Comparison of ENCODE assay signal across 24 cellular contexts in the genomic region with DNA sequence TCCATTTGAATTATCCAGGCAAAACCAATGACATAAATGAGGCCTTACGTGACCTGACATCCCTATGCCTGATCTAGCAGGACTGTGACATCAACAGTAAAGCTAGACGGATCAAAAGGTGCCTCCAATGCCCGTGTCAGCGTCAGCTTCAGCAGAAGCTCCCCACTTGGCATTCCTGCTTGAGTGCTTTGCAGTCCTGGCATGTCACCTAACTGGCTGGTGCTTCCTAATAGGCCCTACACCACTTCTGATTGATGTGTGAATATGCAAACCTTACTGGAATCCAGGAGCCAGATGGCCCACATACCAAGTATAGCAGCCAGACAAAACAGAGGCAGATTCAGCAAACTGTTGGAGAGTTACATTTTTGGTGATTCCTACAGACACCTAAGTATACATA.
DNase-seq lines count a peak whose midpoint lies in the region; FAIRE-seq and TF ChIP-seq lines count a peak whose summit lies in the region.
"Had no signal": no experiment of that assay in that cellular context is flagged by ENCODE, and none has a peak within 500 bp of the region (broad histone marks: within the 10 kb centered on the region; RNA-seq: fewer than 3 reads in every experiment).

No MANE protein-coding gene starts in this region.

- H3K4me3 ChIP-seq in H1 (ENCODE audit: extremely low read depth in 1 of 4, insufficient read depth in 2 of 4, low read depth in 3 of 4, low read length in 4 of 4) (no peak overlapping the region), iPS DF 6.9 (ENCODE audit: low read length) (no peak overlapping the region), HAP-1 (no peak overlapping the region)
- H3K4me3 ChIP-seq: lower lobe of right lung, SJCRH30 had no signal

- TF ChIP-seq RAD21 in H1 (IDR thresholded peaks at IDR 0.05 in 1 of 2, conservative IDR thresholded peaks at IDR 0.05 in 1 of 2; ENCODE audit: low read depth in 2 of 2, low read length in 2 of 2) = no peak

- intact Hi-C loops in activated naive CD4-positive, alpha-beta T cell treated with anti-CD3 and anti-CD28 coated beads for 36 hours (cut with micrococcal nuclease) = no loop called here

- H3K4ac ChIP-seq in H1 (replicated peaks; ENCODE audit: insufficient read length, low read depth, low read length) = no peak overlapping the region

- H3K27ac ChIP-seq in H1 (ENCODE audit: low read depth, low read length) = no peak overlapping the region
- no peak overlapping the region for H3K27ac ChIP-seq in iPS DF 6.9 (ENCODE audit: low read length)
- H3K27ac ChIP-seq: lower lobe of right lung, SJCRH30 had no signal

- H3K79me2 ChIP-seq in H1 (ENCODE audit: control insufficient read depth in 1 of 2, insufficient read depth in 2 of 2, low read length in 2 of 2) = no peaks in the 10 kb centered on the region

- no peak overlapping the region for H3K9ac ChIP-seq in H1 (replicated peaks in 1 of 4; ENCODE audit: extremely low read depth in 1 of 4, low read depth in 3 of 4, low read length in 3 of 4)

- H3K4me1 ChIP-seq in H1 (replicated peaks in 1 of 4; ENCODE audit: control insufficient read depth in 3 of 4, insufficient read depth in 4 of 4, low read length in 3 of 4) = peaks cover 0 to 4% (median 2%) of the 10 kb centered on the region in 4 experiments; a peak in 2 of 7 replicates
- H3K4me1 ChIP-seq in iPS DF 6.9 (ENCODE audit: control insufficient read depth, insufficient read depth, low read length) = no peaks in the 10 kb centered on the region; the same call in 1 of the 2 replicates
- H3K4me1 ChIP-seq in HAP-1 = no peaks in the 10 kb centered on the region
- H3K4me1 ChIP-seq: lower lobe of right lung, SJCRH30 had no signal

- no peaks in the 10 kb centered on the region; the same call in 1 of the 2 replicates for H3K23me2 ChIP-seq in H1 (ENCODE audit: low read depth, low read length)

- H4K5ac ChIP-seq in H1 (ENCODE audit: insufficient read length, low read depth, low read length) = no peak overlapping the region

- 32% methylated on average over 4 of the region's 4 CpGs; no CpG with 5 or more reads in 1 of the 2 experiments for WGBS in H1 (ENCODE audit: extremely low coverage in 1 of 2, insufficient coverage in 1 of 2, insufficient read length in 1 of 2, insufficient replicate concordance in 2 of 2, low coverage in 1 of 2, low lambda C conversion rate in 2 of 2, missing lambda C conversion rate in 1 of 2), 2 experiments
- no CpG with 5 or more reads among the region's 4 CpGs for WGBS in iPS DF 6.9 (ENCODE audit: insufficient coverage, insufficient read length)

- H2AFZ ChIP-seq in H1 (ENCODE audit: low read length) = no peak overlapping the region; the same call in 1 of the 2 replicates

- POLR2A ChIA-PET in H1 (lab: Charles Lee; ENCODE audit: partially characterized antibody) = no interaction called here

- H3K36me3 Mint-ChIP-seq in activated naive CD4-positive, alpha-beta T cell treated with anti-CD3 and anti-CD28 coated beads for 36 hours (ENCODE audit: low read depth) = no peaks in the 10 kb centered on the region
- no peaks in the 10 kb centered on the region for H3K36me3 Mint-ChIP-seq in T-helper 2 cell treated with Interferon-gamma antibody and Interleukin-4, amounts not matched to agents 5 μg/mL and 100 μg/mL, for 36 hours (ENCODE audit: low read depth)
- H3K36me3 Mint-ChIP-seq: CD8-positive, alpha-beta memory T cell had no signal

- no peak overlapping the region for H4K8ac ChIP-seq in H1 (ENCODE audit: extremely low read depth, insufficient read depth, low read length)

- no peak overlapping the region for H2BK5ac ChIP-seq in H1 (ENCODE audit: low read depth, low read length)

- H2BK15ac ChIP-seq in H1 (ENCODE audit: low read length) = no peak overlapping the region

- TF ChIP-seq EP300 in H1 (IDR thresholded peaks at IDR 0.05; ENCODE audit: borderline replicate concordance in 1 of 2, low read depth in 2 of 2, low read length in 2 of 2) = no peak

- H3K9me3 Mint-ChIP-seq in activated naive CD4-positive, alpha-beta T cell treated with anti-CD3 and anti-CD28 coated beads for 36 hours = no peaks in the 10 kb centered on the region
- no peaks in the 10 kb centered on the region for H3K9me3 Mint-ChIP-seq in T-helper 2 cell treated with Interferon-gamma antibody and Interleukin-4, amounts not matched to agents 5 μg/mL and 100 μg/mL, for 36 hours
- H3K9me3 Mint-ChIP-seq: activated CD8-positive, alpha-beta T cell treated with anti-CD3 and anti-CD28 coated beads for 36 hours had no signal

- no peak overlapping the region for H2BK20ac ChIP-seq in H1 (ENCODE audit: low read length)

- no peaks in the 10 kb centered on the region for H4K20me1 ChIP-seq in H1 (replicated peaks in 1 of 2; ENCODE audit: control insufficient read depth in 1 of 2, insufficient read depth in 2 of 2, low read length in 2 of 2)

- H3K9me3 ChIP-seq in H1 (ENCODE audit: insufficient read depth in 2 of 2, low read depth in 1 of 2, low read length in 1 of 2) (no peaks in the 10 kb centered on the region), iPS DF 6.9 (ENCODE audit: control insufficient read depth, insufficient read depth, low read length) (no peaks in the 10 kb centered on the region), HAP-1 (no peaks in the 10 kb centered on the region)
- H3K9me3 ChIP-seq: lower lobe of right lung, SJCRH30 had no signal

- TF ChIP-seq POLR2A in H1 (IDR thresholded peaks at IDR 0.05; ENCODE audit: control extremely low read depth in 1 of 2, low read depth in 2 of 2, low read length in 2 of 2) = no peak

- H3K4me3 Mint-ChIP-seq in activated naive CD4-positive, alpha-beta T cell treated with anti-CD3 and anti-CD28 coated beads for 36 hours = no peak overlapping the region
- H3K4me3 Mint-ChIP-seq in T-helper 2 cell treated with Interferon-gamma antibody and Interleukin-4, amounts not matched to agents 5 μg/mL and 100 μg/mL, for 36 hours = no peak overlapping the region
- H3K4me3 Mint-ChIP-seq: activated CD8-positive, alpha-beta T cell treated with anti-CD3 and anti-CD28 coated beads for 36 hours; B cell; CD8-positive, alpha-beta memory T cell had no signal

- H2BK120ac ChIP-seq in H1 (replicated peaks; ENCODE audit: low read depth, low read length) = no peak overlapping the region

- CTCF ChIA-PET in H1 (lab: Charles Lee; ENCODE audit: partially characterized antibody) = no interaction called here
- CTCF ChIA-PET in activated naive CD4-positive, alpha-beta T cell treated with anti-CD3 and anti-CD28 coated beads for 36 hours (lab: Charles Lee) = no interaction called here

- no peak overlapping the region for H3K23ac ChIP-seq in H1 (ENCODE audit: insufficient read length)

- no peak overlapping the region for H3K56ac ChIP-seq in H1 (replicated peaks; ENCODE audit: insufficient read length, low read depth, low read length)

- H2BK12ac ChIP-seq in H1 (ENCODE audit: low read depth, low read length) = no peak overlapping the region

- H3K79me1 ChIP-seq in H1 (ENCODE audit: low read depth, low read length) = no peaks in the 10 kb centered on the region

- no peak overlapping the region for H3K18ac ChIP-seq in H1 (ENCODE audit: extremely low read depth, low read length)

- peak overlapping the region in 1 of 2 experiments; percentile 13; a peak in 1 of 4 replicates for H3K4me2 ChIP-seq in H1 (ENCODE audit: insufficient read depth in 1 of 2, low read depth in 2 of 2, low read length in 2 of 2)

- DNase-seq in NCI-H82 (lab: John Stamatoyannopoulos, UW) = peak; percentile 25
- DNase-seq in NCI-H82 treated with DMSO at 0.1 percent for 48 hours (lab: John Stamatoyannopoulos, UW; ENCODE audit: unreplicated experiment) = no peak
- DNase-seq in H1 (ENCODE audit: low read depth in 1 of 2, low spot score in 2 of 2) = peak; percentile 17 to 44
- peak; percentile 37 for DNase-seq in iPS DF 6.9 (ENCODE audit: low read depth, low spot score)
- peak; percentile 26 for DNase-seq in retina
- DNase-seq in activated naive CD4-positive, alpha-beta T cell treated with anti-CD3 and anti-CD28 coated beads for 36 hours = no peak
- no peak for DNase-seq in HAP-1 (ENCODE audit: low spot score in 2 of 2)
- no peak for DNase-seq in T-helper 2 cell treated with Interferon-gamma antibody and Interleukin-4, amounts not matched to agents 5 μg/mL and 100 μg/mL, for 36 hours (ENCODE audit: low spot score)
- DNase-seq: activated CD4-positive, alpha-beta T cell treated with anti-CD3 and anti-CD28 coated beads for 1 hour; activated CD8-positive, alpha-beta T cell treated with anti-CD3 and anti-CD28 coated beads for 36 hours; activated effector memory CD4-positive, alpha-beta T cell treated with anti-CD3 and anti-CD28 coated beads, Interleukin-2, amount 50 U/mL, for 16 hours; CD8-positive, alpha-beta memory T cell; GF-D8; Karpas-422; lower lobe of right lung; NCI-H1694 treated with DMSO at 0.1 percent for 48 hours; NCI-H774; PC-3 had no signal

- no peaks in the 10 kb centered on the region for H3K4me1 Mint-ChIP-seq in activated naive CD4-positive, alpha-beta T cell treated with anti-CD3 and anti-CD28 coated beads for 36 hours (ENCODE audit: low read depth)
- H3K4me1 Mint-ChIP-seq in T-helper 2 cell treated with Interferon-gamma antibody and Interleukin-4, amounts not matched to agents 5 μg/mL and 100 μg/mL, for 36 hours (ENCODE audit: low read depth) = no peaks in the 10 kb centered on the region
- H3K4me1 Mint-ChIP-seq: B cell; CD8-positive, alpha-beta memory T cell had no signal

- no peaks in the 10 kb centered on the region for H3K27me3 Mint-ChIP-seq in activated naive CD4-positive, alpha-beta T cell treated with anti-CD3 and anti-CD28 coated beads for 36 hours (ENCODE audit: low read depth)
- H3K27me3 Mint-ChIP-seq in T-helper 2 cell treated with Interferon-gamma antibody and Interleukin-4, amounts not matched to agents 5 μg/mL and 100 μg/mL, for 36 hours (ENCODE audit: low read depth) = no peaks in the 10 kb centered on the region
- H3K27me3 Mint-ChIP-seq: activated CD8-positive, alpha-beta T cell treated with anti-CD3 and anti-CD28 coated beads for 36 hours; B cell; CD8-positive, alpha-beta memory T cell; progenitor cell of endocrine pancreas had no signal

- no peak overlapping the region for H4K91ac ChIP-seq in H1 (replicated peaks; ENCODE audit: insufficient read length, low read length)

- no peaks in the 10 kb centered on the region for H3K36me3 ChIP-seq in H1 (ENCODE audit: control insufficient read depth in 2 of 4, insufficient read depth in 4 of 4, low read length in 3 of 4)
- no peaks in the 10 kb centered on the region for H3K36me3 ChIP-seq in iPS DF 6.9 (ENCODE audit: control insufficient read depth, insufficient read depth, low read length)
- H3K36me3 ChIP-seq in HAP-1 (replicated peaks) = no peaks in the 10 kb centered on the region
- H3K36me3 ChIP-seq: lower lobe of right lung, SJCRH30 had no signal

- in situ Hi-C loops in HAP-1 (cut with MboI; ENCODE audit: low sequenced_read_pairs) = no loop called here

- H3K27me3 ChIP-seq in H1 (replicated peaks in 1 of 4; ENCODE audit: control insufficient read depth in 3 of 4, extremely low read depth in 1 of 4, insufficient read depth in 3 of 4, low read length in 3 of 4) = no peaks in the 10 kb centered on the region
- no peaks in the 10 kb centered on the region for H3K27me3 ChIP-seq in iPS DF 6.9 (ENCODE audit: control insufficient read depth, insufficient read depth, low read length)
- H3K27me3 ChIP-seq in HAP-1 (ENCODE audit: low read depth) = no peaks in the 10 kb centered on the region
- H3K27me3 ChIP-seq: SJCRH30 had no signal

- FAIRE-seq in H1 (lab: Jason Lieb, UNC) = peak; percentile 68
- FAIRE-seq: GM18507, keratinocyte, urothelium cell line had no signal

- H3K14ac ChIP-seq in H1 (ENCODE audit: insufficient read length) = no peak overlapping the region

- no peak overlapping the region for H3K27ac Mint-ChIP-seq in activated naive CD4-positive, alpha-beta T cell treated with anti-CD3 and anti-CD28 coated beads for 36 hours
- H3K27ac Mint-ChIP-seq in T-helper 2 cell treated with Interferon-gamma antibody and Interleukin-4, amounts not matched to agents 5 μg/mL and 100 μg/mL, for 36 hours = no peak overlapping the region
- H3K27ac Mint-ChIP-seq: activated CD8-positive, alpha-beta T cell treated with anti-CD3 and anti-CD28 coated beads for 36 hours; B cell; CD8-positive, alpha-beta memory T cell; progenitor cell of endocrine pancreas had no signal

- H2AK5ac ChIP-seq in H1 (ENCODE audit: low read depth, low read length) = no peak overlapping the region

- no peak for TF ChIP-seq CTCF in H1 (IDR thresholded peaks at IDR 0.05; ENCODE audit: control extremely low read depth in 1 of 3, insufficient read depth in 1 of 3, low read depth in 1 of 3, low read length in 3 of 3)

Comparison
In these comparisons a context has a peak if more than half of its experiments do, and no peak if none do; other contexts are left out.
1. DNase-seq: peak in NCI-H82 (single experiment), H1 (2 of 2), iPS DF 6.9 (single experiment) and retina (single experiment); none in NCI-H82 treated with DMSO at 0.1 percent for 48 hours (single experiment), activated naive CD4-positive, alpha-beta T cell treated with anti-CD3 and anti-CD28 coated beads for 36 hours (single experiment), HAP-1 (0 of 2) and T-helper 2 cell treated with Interferon-gamma antibody and Interleukin-4, amounts not matched to agents 5 μg/mL and 100 μg/mL, for 36 hours (single experiment).